ENCODE assay signal across 25 cellular contexts in the genomic region with DNA sequence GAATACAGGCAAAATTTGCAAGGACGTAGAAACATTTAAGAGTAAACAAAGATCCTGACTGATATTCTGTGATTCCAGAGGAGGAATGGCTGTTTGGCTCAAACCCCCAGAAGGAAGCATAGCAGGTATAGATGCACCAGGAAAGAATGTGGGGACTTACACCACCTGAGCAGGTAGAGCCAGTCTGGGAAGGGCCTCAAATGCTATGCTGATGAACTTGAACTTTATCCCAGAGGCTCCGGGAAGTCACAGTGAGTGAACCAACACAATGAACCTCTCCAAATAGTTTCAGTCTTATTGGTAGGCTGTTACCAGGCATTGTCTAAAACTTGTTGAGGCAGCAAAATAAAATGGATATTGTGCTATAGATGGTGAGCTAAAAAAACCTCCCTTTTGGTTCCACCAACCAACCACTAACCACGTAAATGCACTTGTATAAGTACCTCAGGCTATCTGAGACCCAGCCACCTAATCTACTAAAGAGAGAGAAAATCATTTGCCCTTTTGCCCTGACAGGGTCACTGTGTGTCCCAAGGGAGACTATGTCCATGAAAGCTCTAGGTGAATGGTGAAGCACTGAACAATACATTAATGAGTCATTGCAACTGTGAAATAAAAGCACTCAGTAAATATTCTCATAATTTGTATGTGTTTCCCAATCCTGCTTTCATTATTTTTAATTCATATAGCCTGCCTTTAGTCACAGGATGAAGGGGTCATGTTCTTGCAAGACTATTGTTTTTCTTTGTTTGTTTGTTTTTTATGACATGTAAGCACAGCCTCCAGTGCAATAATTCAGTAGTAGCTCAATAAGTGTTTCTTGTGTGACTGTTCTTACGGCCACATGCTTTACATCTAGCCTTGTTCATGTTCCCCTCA.
DNase-seq lines count a peak whose midpoint lies in the region; TF ChIP-seq lines count a peak whose summit lies in the region.
"Had no signal": no experiment of that assay in that cellular context is flagged by ENCODE, and none has a peak within 500 bp of the region (broad histone marks: within the 10 kb centered on the region; RNA-seq: fewer than 3 reads in every experiment).

No MANE protein-coding gene starts in this region.

- peaks cover 2% of the 10 kb centered on the region for H3K9me2 ChIP-seq in hepatocyte (replicated peaks; ENCODE audit: insufficient read depth)

- intact Hi-C loops in breast epithelium (cut with DNase I; ENCODE audit: low total_unique reads) = no loop called here

- H3K36me3 ChIP-seq in breast epithelium = no peaks in the 10 kb centered on the region
- no peaks in the 10 kb centered on the region for H3K36me3 ChIP-seq in hepatocyte (replicated peaks; ENCODE audit: insufficient read depth, low read depth)
- H3K36me3 ChIP-seq in smooth muscle cell (ENCODE audit: low read depth) = no peaks in the 10 kb centered on the region
- H3K36me3 ChIP-seq: lower lobe of right lung, neutrophil had no signal

- DNase-seq in DMS153 (lab: John Stamatoyannopoulos, UW) = peak; percentile 29
- DNase-seq in DMS153 treated with DMSO at 0.1 percent for 48 hours (lab: John Stamatoyannopoulos, UW; ENCODE audit: unreplicated experiment) = no peak
- DNase-seq in breast epithelium (ENCODE audit: low spot score in 2 of 2) = peak in 1 of 2 donors; percentile 33
- peak; percentile 38 for DNase-seq in hepatocyte (ENCODE audit: low spot score)
- DNase-seq in smooth muscle cell (lab: John Stamatoyannopoulos, UW; ENCODE audit: unreplicated experiment) = no peak
- DNase-seq in NCI-H187 (lab: John Stamatoyannopoulos, UW) = no peak
- no peak for DNase-seq in NOMO-1 (lab: John Stamatoyannopoulos, UW; ENCODE audit: unreplicated experiment in 2 of 2)
- DNase-seq in NOMO-1 treated with DMSO at 0.1 percent for 48 hours (lab: John Stamatoyannopoulos, UW; ENCODE audit: unreplicated experiment) = no peak
- DNase-seq: activated CD4-positive, alpha-beta T cell treated with anti-CD3 and anti-CD28 coated beads, Interleukin-2, amount 50 U/mL, for 1 hour; activated CD8-positive, alpha-beta memory T cell treated with anti-CD3 and anti-CD28 coated beads, Interleukin-2, amount 50 U/mL, for 4 hours; activated effector memory CD4-positive, alpha-beta T cell treated with anti-CD3 and anti-CD28 coated beads, Interleukin-2, amount 50 U/mL, for 16 hours; activated naive CD8-positive, alpha-beta T cell treated with anti-CD3 and anti-CD28 coated beads, Interleukin-2, amount 50 U/mL, for 24 hours; AML-193; body of pancreas; CD8-positive, alpha-beta memory T cell; GM23248; lower lobe of right lung; NCI-H1105; NCI-H2081 treated with DMSO at 0.1 percent for 48 hours; NCI-H510A treated with DMSO at 0.1 percent for 48 hours; RPMI8226; stimulated activated CD4-positive, alpha-beta T cell treated with anti-CD3 and anti-CD28 coated beads, Interleukin-4, amount 100 ng/mL, for 24 hours; stimulated activated naive CD4-positive, alpha-beta T cell treated with Interleukin-2 at 50 U/mL for 16 hours had no signal

- H3K4me3 ChIP-seq in breast epithelium (no peak overlapping the region), hepatocyte (no peak overlapping the region), smooth muscle cell (no peak overlapping the region)
- H3K4me3 ChIP-seq: body of pancreas, GM23248, lower lobe of right lung had no signal

- H3K4me1 ChIP-seq in breast epithelium (no peaks in the 10 kb centered on the region), hepatocyte (ENCODE audit: insufficient read depth) (peaks cover 7% of the 10 kb centered on the region), smooth muscle cell (ENCODE audit: low read depth) (no peaks in the 10 kb centered on the region)
- H3K4me1 ChIP-seq: body of pancreas, lower lobe of right lung had no signal

- H3K9me3 ChIP-seq in breast epithelium (no peaks in the 10 kb centered on the region), hepatocyte (ENCODE audit: low read depth) (no peaks in the 10 kb centered on the region), smooth muscle cell (replicated peaks; ENCODE audit: low read depth) (no peaks in the 10 kb centered on the region)
- H3K9me3 ChIP-seq: body of pancreas, lower lobe of right lung, neutrophil had no signal

- H3F3A ChIP-seq in smooth muscle cell (ENCODE audit: low read depth) = no peaks in the 10 kb centered on the region

- H4K20me1 ChIP-seq in hepatocyte (ENCODE audit: insufficient read depth, poor library complexity, severe bottlenecking) = no peaks in the 10 kb centered on the region
- no peaks in the 10 kb centered on the region for H4K20me1 ChIP-seq in smooth muscle cell (ENCODE audit: low read depth)

- H3K9ac ChIP-seq in smooth muscle cell (ENCODE audit: low read depth) = no peak overlapping the region
- H3K9ac ChIP-seq: GM23248 had no signal

- H3K79me2 ChIP-seq in hepatocyte (no peaks in the 10 kb centered on the region), smooth muscle cell (ENCODE audit: low read depth) (no peaks in the 10 kb centered on the region)

- H2AFZ ChIP-seq in hepatocyte (no peak overlapping the region), smooth muscle cell (ENCODE audit: low read depth) (no peak overlapping the region)
- H2AFZ ChIP-seq: GM23248 had no signal

- H3K27ac ChIP-seq in breast epithelium = peak overlapping the region; percentile 27 to 33
- peak overlapping the region; percentile 8 for H3K27ac ChIP-seq in hepatocyte
- H3K27ac ChIP-seq in smooth muscle cell (ENCODE audit: low read depth) = peak overlapping the region; percentile 48
- H3K27ac ChIP-seq: 22Rv1, body of pancreas, GM23248, lower lobe of right lung, neutrophil had no signal

- H3K27me3 ChIP-seq in breast epithelium (no peaks in the 10 kb centered on the region), hepatocyte (peaks cover 3% of the 10 kb centered on the region), smooth muscle cell (ENCODE audit: low read depth) (peaks cover 8% of the 10 kb centered on the region)
- H3K27me3 ChIP-seq: body of pancreas, neutrophil had no signal

- TF ChIP-seq CTCF in breast epithelium (IDR thresholded peaks at IDR 0.05) = no peak
- TF ChIP-seq CTCF in hepatocyte (IDR thresholded peaks at IDR 0.05; ENCODE audit: poor library complexity) = no peak
- no peak for TF ChIP-seq CTCF in smooth muscle cell (IDR thresholded peaks at IDR 0.05; ENCODE audit: borderline replicate concordance, insufficient read depth, poor library complexity, severe bottlenecking)

- H3K4me2 ChIP-seq in hepatocyte = no peak overlapping the region
- no peak overlapping the region for H3K4me2 ChIP-seq in smooth muscle cell

- TF ChIP-seq POLR2A in breast epithelium (IDR thresholded peaks at IDR 0.05) = no peak

- 51% methylated on average over 4 of the region's 4 CpGs for WGBS in hepatocyte (ENCODE audit: low lambda C conversion rate, missing lambda C conversion rate)
- 61% methylated on average over 4 of the region's 4 CpGs for WGBS in smooth muscle cell (ENCODE audit: low lambda C conversion rate)

Comparison
In these comparisons a context has a peak if more than half of its experiments do, and no peak if none do; other contexts are left out.
1. DNase-seq: peak in DMS153 (single experiment) and hepatocyte (single experiment); none in DMS153 treated with DMSO at 0.1 percent for 48 hours (single experiment), smooth muscle cell (single experiment), NCI-H187 (0 of 2), NOMO-1 (0 of 2) and NOMO-1 treated with DMSO at 0.1 percent for 48 hours (single experiment).
2. Peak in every context shown above with its lines, with median percentiles within 50 percentile points of each other: H3K27ac ChIP-seq.